Comparison of ENCODE assay signal across 9 cellular contexts in genomic region chr5:80193421-80193820, GRCh38.
DNase-seq lines count a peak whose midpoint lies in the region; ATAC-seq, FAIRE-seq and TF ChIP-seq lines count a peak whose summit lies in the region.
"Had no signal": no experiment of that assay in that cellular context is flagged by ENCODE, and none has a peak within 500 bp of the region (broad histone marks: within the 10 kb centered on the region; RNA-seq: fewer than 3 reads in every experiment).

No MANE protein-coding gene starts in this region.

- DNase-seq in CD4-positive, alpha-beta T cell = no peak
- peak; percentile 95 for DNase-seq in NCI-H146 (lab: John Stamatoyannopoulos, UW)
- DNase-seq in naive thymus-derived CD4-positive, alpha-beta T cell = no peak
- DNase-seq in SW 1271 (lab: John Stamatoyannopoulos, UW) = no peak
- DNase-seq in NCI-H2171 treated with DMSO at 0.1 percent for 48 hours (lab: John Stamatoyannopoulos, UW) = no peak
- no peak for DNase-seq in GM13976 (ENCODE audit: low spot score)
- DNase-seq in HTR-8/SVneo (ENCODE audit: insufficient read length, low spot score) = no peak
- DNase-seq: activated CD4-positive, alpha-beta T cell treated with anti-CD3 and anti-CD28 coated beads, Interleukin-2, amount 50 U/mL, for 1 hour had no signal

- no peaks in the 10 kb centered on the region for H3K9me3 Mint-ChIP-seq in CD4-positive, alpha-beta T cell
- peaks cover 0 to 2% (median 0%) of the 10 kb centered on the region in 5 experiments for H3K9me3 Mint-ChIP-seq in brain
- H3K9me3 Mint-ChIP-seq in naive thymus-derived CD4-positive, alpha-beta T cell = no peaks in the 10 kb centered on the region

- H3K4me1 Mint-ChIP-seq in CD4-positive, alpha-beta T cell (ENCODE audit: low read depth) = peaks cover 87% of the 10 kb centered on the region
- H3K4me1 Mint-ChIP-seq in brain = peaks cover 70% of the 10 kb centered on the region
- H3K4me1 Mint-ChIP-seq in naive thymus-derived CD4-positive, alpha-beta T cell = peaks cover 58 to 97% (median 87%) of the 10 kb centered on the region in 7 donors

- no peaks in the 10 kb centered on the region for H3K27me3 ChIP-seq in CD4-positive, alpha-beta T cell (ENCODE audit: control insufficient read depth, insufficient read depth, low read length)
- H3K27me3 ChIP-seq in naive thymus-derived CD4-positive, alpha-beta T cell (ENCODE audit: control insufficient read depth in 2 of 2, insufficient read depth in 2 of 2, low read length in 2 of 2) = no peaks in the 10 kb centered on the region

- peaks cover 58 to 86% of the 10 kb centered on the region in 2 donors for H3K4me1 ChIP-seq in naive thymus-derived CD4-positive, alpha-beta T cell (ENCODE audit: control insufficient read depth in 2 of 2, insufficient read depth in 2 of 2, low read length in 2 of 2)

- peaks cover 52% of the 10 kb centered on the region for H3K36me3 Mint-ChIP-seq in CD4-positive, alpha-beta T cell (ENCODE audit: low read depth)
- H3K36me3 Mint-ChIP-seq in brain = peaks cover 18% of the 10 kb centered on the region
- H3K36me3 Mint-ChIP-seq in naive thymus-derived CD4-positive, alpha-beta T cell = peaks cover 9 to 36% (median 14%) of the 10 kb centered on the region in 5 donors

- no peaks in the 10 kb centered on the region for H3K27me3 Mint-ChIP-seq in CD4-positive, alpha-beta T cell
- H3K27me3 Mint-ChIP-seq in brain = peaks cover 3% of the 10 kb centered on the region
- no peaks in the 10 kb centered on the region for H3K27me3 Mint-ChIP-seq in naive thymus-derived CD4-positive, alpha-beta T cell

- CTCF ChIA-PET in CD4-positive, alpha-beta T cell (lab: Charles Lee) = interaction anchor here (1.1 to 3.3 kb wide), 4 partner anchors 9 to 114 kb away, joined by 3 to 15 read pairs (median 6); no protein-coding TSS in a partner anchor
- CTCF ChIA-PET in naive thymus-derived CD4-positive, alpha-beta T cell (lab: Charles Lee) = interaction anchor here (0.8 to 3.1 kb wide), 8 partner anchors 11 to 102 kb away, joined by 3 to 17 read pairs (median 6); no protein-coding TSS in a partner anchor

- H3K4me3 Mint-ChIP-seq in CD4-positive, alpha-beta T cell = peak overlapping the region; percentile 61
- peak overlapping the region in 4 of 5 experiments; percentile 34 to 71 (median 51) for H3K4me3 Mint-ChIP-seq in brain
- peak overlapping the region; percentile 79 to 96 (median 85) for H3K4me3 Mint-ChIP-seq in naive thymus-derived CD4-positive, alpha-beta T cell

- H3K9me3 ChIP-seq in CD4-positive, alpha-beta T cell (ENCODE audit: control insufficient read depth, low read length) = no peaks in the 10 kb centered on the region
- no peaks in the 10 kb centered on the region for H3K9me3 ChIP-seq in naive thymus-derived CD4-positive, alpha-beta T cell (ENCODE audit: control insufficient read depth in 2 of 3, low read length in 3 of 3)

- H3K27ac Mint-ChIP-seq in CD4-positive, alpha-beta T cell = peak overlapping the region; percentile 94
- H3K27ac Mint-ChIP-seq in brain = peak overlapping the region; percentile 72 to 94 (median 92)
- peak overlapping the region; percentile 87 to 99 (median 95) for H3K27ac Mint-ChIP-seq in naive thymus-derived CD4-positive, alpha-beta T cell

- intact Hi-C loops in CD4-positive, alpha-beta T cell (cut with DNase I, micrococcal nuclease) = loop anchor here (2.0 to 5.0 kb wide), 5 partner anchors 41 to 101 kb away; no protein-coding TSS in a partner anchor
- intact Hi-C loops in naive thymus-derived CD4-positive, alpha-beta T cell (cut with micrococcal nuclease) = loop anchor here (2.0 to 10.0 kb wide), 8 partner anchors 34 to 681 kb away; partner anchors contain the start of genes HOMER1 (in 2 of the 2), MTX3 (in 1 of the 2), TENT2 (in 1 of the 2) and ZFYVE16 (in 1 of the 2)

- peak overlapping the region; percentile 74 for H3K27ac ChIP-seq in CD4-positive, alpha-beta T cell (ENCODE audit: low read depth, low read length)
- peak overlapping the region; percentile 79 for H3K27ac ChIP-seq in naive thymus-derived CD4-positive, alpha-beta T cell (ENCODE audit: low read depth, low read length)

- POLR2A ChIA-PET in CD4-positive, alpha-beta T cell (lab: Charles Lee) = interaction anchor here (0.8 to 7.8 kb wide), 15 partner anchors 11 to 101 kb away, joined by 3 to 100 read pairs (median 8); partner anchors contain the start of gene SERINC5
- POLR2A ChIA-PET in naive thymus-derived CD4-positive, alpha-beta T cell (lab: Charles Lee) = interaction anchor here (0.6 to 10.2 kb wide), 14 partner anchors 11 to 89 kb away, joined by 3 to 115 read pairs (median 7); partner anchors contain the start of gene SERINC5

- ATAC-seq in CD4-positive, alpha-beta T cell (ENCODE audit: poor library complexity) = no peak
- ATAC-seq in naive thymus-derived CD4-positive, alpha-beta T cell = no peak

- no peak for TF ChIP-seq CTCF in CD4-positive, alpha-beta T cell (IDR thresholded peaks at IDR 0.05)
- TF ChIP-seq CTCF in brain (conservative IDR thresholded peaks at IDR 0.05) = no peak
- no peak for TF ChIP-seq CTCF in GM13976 (IDR thresholded peaks at IDR 0.05; ENCODE audit: borderline replicate concordance, control extremely low read depth, extremely low read depth, insufficient read depth, missing control alignments)

- peaks cover 0 to 12% (median 0%) of the 10 kb centered on the region in 3 experiments for H3K36me3 ChIP-seq in naive thymus-derived CD4-positive, alpha-beta T cell (ENCODE audit: control insufficient read depth in 2 of 3, insufficient read depth in 3 of 3, low read length in 3 of 3)

- in situ Hi-C loops in GM13976 (cut with MboI; ENCODE audit: low sequenced_read_pairs, unreplicated experiment) = no loop called here

- no peak overlapping the region for H3K4me3 ChIP-seq in naive thymus-derived CD4-positive, alpha-beta T cell (ENCODE audit: low read length)

- FAIRE-seq in HTR-8/SVneo (lab: Jason Lieb, UNC) = no peak
